ENCODE assay signal across 12 cellular contexts in the genomic region with DNA sequence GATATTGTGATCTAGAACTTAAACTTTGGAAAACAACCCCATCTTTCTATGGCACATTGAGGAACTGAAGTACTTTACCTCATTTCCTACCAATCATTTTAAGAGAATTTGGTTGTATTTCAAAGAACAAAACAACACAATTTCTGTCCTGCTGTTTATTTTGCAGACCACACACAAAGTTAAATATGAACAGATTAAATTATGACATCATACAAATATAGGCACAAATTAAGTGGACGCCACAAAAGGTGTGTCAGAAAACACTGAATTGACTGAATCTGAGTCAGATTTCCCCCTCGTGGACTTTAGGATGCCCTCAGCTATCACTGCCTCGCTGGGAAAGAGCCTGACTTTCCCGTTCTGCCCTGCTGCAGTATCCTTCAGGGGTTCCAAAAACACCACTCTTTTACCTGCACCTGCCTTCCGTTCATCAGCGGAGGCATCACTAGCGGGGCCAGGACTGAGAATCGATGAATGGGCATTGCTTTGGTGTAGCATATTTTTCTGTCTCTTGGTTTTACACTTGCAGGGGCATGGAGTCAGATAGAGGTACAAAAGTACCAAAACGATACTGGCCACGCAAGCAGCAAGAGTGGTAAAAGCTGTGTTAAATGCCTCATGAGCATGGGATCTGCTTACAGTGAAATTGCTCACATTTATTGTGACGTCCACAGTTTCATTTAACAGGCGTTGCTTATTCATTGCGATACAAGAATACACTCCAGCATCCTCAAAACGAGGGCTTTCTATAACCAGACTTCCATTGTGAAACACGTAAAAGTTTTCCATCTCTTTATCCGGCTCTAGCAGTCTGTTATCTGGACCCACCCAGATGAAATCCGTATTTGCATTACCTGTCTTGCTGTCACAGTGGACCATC. TPM values are rescaled to one million over a fixed set of nuclear protein-coding genes. Genes with fewer than 3 reads are reported as not detected.
DNase-seq lines count a peak whose midpoint lies in the region; ATAC-seq, FAIRE-seq and TF ChIP-seq lines count a peak whose summit lies in the region.
"Had no signal": no experiment of that assay in that cellular context is flagged by ENCODE, and none has a peak within 500 bp of the region (broad histone marks: within the 10 kb centered on the region; RNA-seq: fewer than 3 reads in every experiment).

No MANE protein-coding gene starts in this region.

- peaks cover 52% of the 10 kb centered on the region for H3K4me1 ChIP-seq in OCI-LY1 (ENCODE audit: insufficient read depth, low read length, severe bottlenecking)
- H3K4me1 ChIP-seq in neural progenitor cell = peaks cover 9% of the 10 kb centered on the region

- no peaks in the 10 kb centered on the region for H3K9me3 Mint-ChIP-seq in chondrocyte (ENCODE audit: low read depth)
- no peaks in the 10 kb centered on the region for H3K9me3 Mint-ChIP-seq in neural progenitor cell

- H3K4me3 Mint-ChIP-seq in chondrocyte (ENCODE audit: unreplicated experiment) = peak overlapping the region; percentile 92
- H3K4me3 Mint-ChIP-seq in neural progenitor cell = peak overlapping the region; percentile 21

- peaks cover 75% of the 10 kb centered on the region for H3K4me1 Mint-ChIP-seq in chondrocyte (ENCODE audit: low read depth)
- peaks cover 16% of the 10 kb centered on the region for H3K4me1 Mint-ChIP-seq in neural progenitor cell

- H3K27ac ChIP-seq in OCI-LY1 (ENCODE audit: low read depth, low read length, poor library complexity, severe bottlenecking) (no peak overlapping the region), neural progenitor cell (no peak overlapping the region)
- H3K27ac ChIP-seq: thyroid gland had no signal

- H3K4me3 ChIP-seq in BJ (ENCODE audit: low read depth, low read length) (peak overlapping the region; percentile 75), OCI-LY1 (ENCODE audit: low read depth, low read length, poor library complexity, severe bottlenecking) (peak overlapping the region; percentile 82), neural progenitor cell (no peak overlapping the region)
- H3K4me3 ChIP-seq: thyroid gland had no signal

- FAIRE-seq in HTR-8/SVneo (lab: Jason Lieb, UNC) = no peak
- FAIRE-seq: H1 had no signal

- H2AFZ ChIP-seq in OCI-LY1 (ENCODE audit: low read length) (no peak overlapping the region), neural progenitor cell (replicated peaks) (no peak overlapping the region)

- ATAC-seq in GM18520 (IDR thresholded peaks at IDR 0.05; ENCODE audit: unreplicated experiment) = no peak
- no peak for ATAC-seq in HG03457 (IDR thresholded peaks at IDR 0.05; ENCODE audit: unreplicated experiment)

- H3K4me2 ChIP-seq in OCI-LY1 (ENCODE audit: low read length) = peak overlapping the region; percentile 95
- no peak overlapping the region for H3K4me2 ChIP-seq in neural progenitor cell

- DNase-seq in BJ (ENCODE audit: low read depth) = no peak
- DNase-seq in chondrocyte (ENCODE audit: low spot score) = no peak
- DNase-seq in neural progenitor cell (ENCODE audit: low spot score) = no peak
- DNase-seq in HTR-8/SVneo (ENCODE audit: insufficient read length, low spot score) = no peak
- DNase-seq in NCI-H510A (lab: John Stamatoyannopoulos, UW) = no peak
- DNase-seq: activated CD4-positive, alpha-beta T cell treated with anti-CD3 and anti-CD28 coated beads for 1 hour; stimulated activated CD4-positive, alpha-beta T cell treated with anti-CD3 and anti-CD28 coated beads, Interleukin-4, amount 100 ng/mL, for 4 hours; thyroid gland had no signal

- no peaks in the 10 kb centered on the region for H3K9me3 ChIP-seq in OCI-LY1 (ENCODE audit: low read length)
- H3K9me3 ChIP-seq in neural progenitor cell (ENCODE audit: low read depth) = no peaks in the 10 kb centered on the region
- H3K9me3 ChIP-seq: thyroid gland had no signal

- H3K36me3 Mint-ChIP-seq in chondrocyte (ENCODE audit: low read depth) (peaks cover 3% of the 10 kb centered on the region), neural progenitor cell (no peaks in the 10 kb centered on the region)

- H3K27me3 ChIP-seq in BJ (ENCODE audit: control insufficient read depth, insufficient read depth, low read length) (no peaks in the 10 kb centered on the region), OCI-LY1 (ENCODE audit: insufficient read depth, low read length) (no peaks in the 10 kb centered on the region), neural progenitor cell (peaks cover 56% of the 10 kb centered on the region)
- H3K27me3 ChIP-seq: thyroid gland had no signal

- H3K27me3 Mint-ChIP-seq in chondrocyte (ENCODE audit: low read depth) = no peaks in the 10 kb centered on the region
- peaks cover 5% of the 10 kb centered on the region for H3K27me3 Mint-ChIP-seq in neural progenitor cell (ENCODE audit: insufficient read depth, low read depth)

- TF ChIP-seq CTCF in BJ (IDR thresholded peaks at IDR 0.05; ENCODE audit: insufficient read depth, low read depth, low read length) (no peak), OCI-LY1 (IDR thresholded peaks at IDR 0.05; ENCODE audit: low read length) (no peak), chondrocyte (IDR thresholded peaks at IDR 0.05) (no peak), neural progenitor cell (IDR thresholded peaks at IDR 0.05) (no peak)

- H3K27ac Mint-ChIP-seq in chondrocyte (ENCODE audit: unreplicated experiment) = peak overlapping the region; percentile 93
- H3K27ac Mint-ChIP-seq in neural progenitor cell = no peak overlapping the region

- H3K36me3 ChIP-seq in BJ (ENCODE audit: control insufficient read depth, insufficient read depth, low read length) = peaks cover 3% of the 10 kb centered on the region
- H3K36me3 ChIP-seq in OCI-LY1 (ENCODE audit: insufficient read depth, low read length) = 0 out of 2 replicates have a peak, but pooled peaks cover 6% of the 10 kb centered on the region
- no peaks in the 10 kb centered on the region for H3K36me3 ChIP-seq in neural progenitor cell
- H3K36me3 ChIP-seq: thyroid gland had no signal

- no peaks in the 10 kb centered on the region for H3K79me2 ChIP-seq in OCI-LY1 (ENCODE audit: insufficient read depth, low read length)
- no peaks in the 10 kb centered on the region for H3K79me2 ChIP-seq in neural progenitor cell (ENCODE audit: low read depth)

- H4K20me1 ChIP-seq in OCI-LY1 (ENCODE audit: insufficient read depth, low read length) (no peaks in the 10 kb centered on the region), neural progenitor cell (ENCODE audit: low read depth) (no peaks in the 10 kb centered on the region)

- H3K9ac ChIP-seq in OCI-LY1 (ENCODE audit: low read length) (no peak overlapping the region), neural progenitor cell (no peak overlapping the region)

- H3F3A ChIP-seq in OCI-LY1 (ENCODE audit: insufficient read depth, low read length) (peaks cover 9% of the 10 kb centered on the region), neural progenitor cell (ENCODE audit: low read depth) (peaks cover 22% of the 10 kb centered on the region)

- POLR2A ChIA-PET in BJ (lab: Charles Lee) = no interaction called here

- CTCF ChIA-PET in BJ (lab: Yijun Ruan, JAX) = interaction anchor here (0.7 to 2.2 kb wide), 7 partner anchors 20 to 471 kb away, joined by 3 to 12 read pairs (median 3); no protein-coding TSS in a partner anchor

- no peaks in the 10 kb centered on the region for H3K9me2 ChIP-seq in OCI-LY1 (ENCODE audit: low read depth, low read length)

RNA-seq across cellular contexts. Expression of a gene that starts 2.0 kb away (rescaled TPM):
- 4.8 and 7.8 TPM in 2 replicates for polyA plus RNA-seq in BJ (2011; rRNA removed)
- 3.7 and 4.9 TPM in 2 replicates for polyA minus RNA-seq in BJ (2011; rRNA and poly(A)+ RNA removed)
- total RNA-seq in chondrocyte (2.3 to 3.8 TPM (median 3.0 TPM) in 3 replicates), neural progenitor cell (ENCODE audit: low replicate concordance) (0.25 and 3.1 TPM in 2 replicates)

RNA-seq across cellular contexts. Expression of a gene that starts 2.3 kb away (rescaled TPM):
- polyA plus RNA-seq in BJ (2011; rRNA removed) = 107 and 149 TPM in 2 replicates
- 49.9 and 65.5 TPM in 2 replicates for polyA minus RNA-seq in BJ (2011; rRNA and poly(A)+ RNA removed)
- 86.7 to 153 TPM (median 153 TPM) in 3 replicates for total RNA-seq in chondrocyte
- total RNA-seq in neural progenitor cell (ENCODE audit: low replicate concordance) = 1.6 and 1.7 TPM in 2 replicates

Comparison
In these comparisons a context has a peak if more than half of its experiments do, and no peak if none do; other contexts are left out.
1. RNA of a gene that starts 2.3 kb away (total RNA-seq): 86.7 to 153 TPM in chondrocyte; 1.6 to 1.7 TPM in neural progenitor cell; every median in the first group is over 10 times any median in the second.